22 cellular contexts compared by ENCODE assay signal in the genomic region with DNA sequence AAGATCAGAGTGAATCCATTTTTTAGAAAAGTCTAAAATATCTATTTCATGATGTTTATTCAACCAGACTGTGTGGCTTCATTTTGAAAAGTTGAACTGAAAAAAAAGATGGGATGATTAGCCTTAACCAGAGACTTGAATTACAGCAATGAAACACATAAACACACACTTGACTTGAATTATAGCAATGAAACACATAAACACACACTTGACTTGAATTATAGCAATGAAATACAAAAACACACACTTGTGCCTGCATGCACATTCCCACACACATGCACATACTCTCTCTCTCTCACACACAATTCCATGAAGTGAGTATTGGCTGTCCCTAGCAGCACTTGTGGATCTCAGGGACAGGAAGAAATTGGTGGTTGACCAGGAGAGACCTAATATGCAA.
"Had no signal": no experiment of that assay in that cellular context is flagged by ENCODE, and none has a peak within 500 bp of the region (broad histone marks: within the 10 kb centered on the region; RNA-seq: fewer than 3 reads in every experiment).

No MANE protein-coding gene starts in this region.

- H3K4me3 Mint-ChIP-seq: effector memory CD8-positive, alpha-beta T cell; immature natural killer cell; natural killer cell treated with Interleukin-12 subunit alpha and Interleukin-12 subunit beta and Interleukin-15 and Interleukin-18, amount 100 ng/mL, for 72 hours; stimulated activated memory B cell treated with anti-CD40 and anti-IgM and Interleukin-4, amounts not matched to agents 10 μg/mL and 1 μg/mL and 100 μg/mL, for 72 hours; stimulated activated naive CD8-positive, alpha-beta T cell treated with anti-CD3 and anti-CD28 coated beads, Interleukin-15, Interleukin-2, amounts not matched to agents 100 ng/mL and 50 ng/mL, for 24 hours had no signal

- H3K4me1 ChIP-seq: esophagus muscularis mucosa, gastrocnemius medialis, parathyroid adenoma, psoas muscle, right lobe of liver, testis, upper lobe of right lung had no signal

- H3K4me1 Mint-ChIP-seq: immature natural killer cell; stimulated activated memory B cell treated with anti-CD40 and anti-IgM and Interleukin-4, amounts not matched to agents 10 μg/mL and 1 μg/mL and 100 μg/mL, for 72 hours had no signal

- H3K27me3 ChIP-seq: esophagus muscularis mucosa, gastrocnemius medialis, right lobe of liver, testis, tibial nerve, upper lobe of right lung had no signal

- H3K27ac Mint-ChIP-seq: effector memory CD8-positive, alpha-beta T cell; immature natural killer cell; natural killer cell treated with Interleukin-12 subunit alpha and Interleukin-12 subunit beta and Interleukin-15 and Interleukin-18, amount 100 ng/mL, for 72 hours; stimulated activated memory B cell treated with anti-CD40 and anti-IgM and Interleukin-4, amounts not matched to agents 10 μg/mL and 1 μg/mL and 100 μg/mL, for 72 hours; stimulated activated naive CD8-positive, alpha-beta T cell treated with anti-CD3 and anti-CD28 coated beads, Interleukin-15, Interleukin-2, amounts not matched to agents 100 ng/mL and 50 ng/mL, for 24 hours had no signal

- ATAC-seq: effector memory CD8-positive, alpha-beta T cell; gastrocnemius medialis; left cardiac atrium; left ventricle myocardium superior; natural killer cell treated with Interleukin-12 subunit alpha and Interleukin-12 subunit beta and Interleukin-15 and Interleukin-18, amount 100 ng/mL, for 72 hours; psoas muscle; right lobe of liver; stimulated activated memory B cell treated with anti-CD40 and anti-IgM and Interleukin-4, amounts not matched to agents 10 μg/mL and 1 μg/mL and 100 μg/mL, for 72 hours; upper lobe of right lung had no signal

- H3K36me3 ChIP-seq: esophagus muscularis mucosa, gastrocnemius medialis, right lobe of liver, tibial nerve, upper lobe of right lung had no signal

- H3K9me3 Mint-ChIP-seq: effector memory CD8-positive, alpha-beta T cell; natural killer cell treated with Interleukin-12 subunit alpha and Interleukin-12 subunit beta and Interleukin-15 and Interleukin-18, amount 100 ng/mL, for 72 hours; stimulated activated memory B cell treated with anti-CD40 and anti-IgM and Interleukin-4, amounts not matched to agents 10 μg/mL and 1 μg/mL and 100 μg/mL, for 72 hours; stimulated activated naive CD8-positive, alpha-beta T cell treated with anti-CD3 and anti-CD28 coated beads, Interleukin-15, Interleukin-2, amounts not matched to agents 100 ng/mL and 50 ng/mL, for 24 hours had no signal

- H3K36me3 Mint-ChIP-seq: immature natural killer cell; natural killer cell treated with Interleukin-12 subunit alpha and Interleukin-12 subunit beta and Interleukin-15 and Interleukin-18, amount 100 ng/mL, for 72 hours; stimulated activated memory B cell treated with anti-CD40 and anti-IgM and Interleukin-4, amounts not matched to agents 10 μg/mL and 1 μg/mL and 100 μg/mL, for 72 hours had no signal

- H3K27me3 Mint-ChIP-seq: natural killer cell treated with Interleukin-12 subunit alpha and Interleukin-12 subunit beta and Interleukin-15 and Interleukin-18, amount 100 ng/mL, for 72 hours had no signal

- H3K9me3 ChIP-seq: esophagus muscularis mucosa, gastrocnemius medialis, psoas muscle, right lobe of liver, testis, tibial nerve, upper lobe of right lung had no signal

- H3K9ac ChIP-seq: parathyroid adenoma had no signal

- H3K4me3 ChIP-seq: esophagus muscularis mucosa, gastrocnemius medialis, lung, psoas muscle, right lobe of liver, testis, tibial nerve, upper lobe of right lung had no signal

- DNase-seq: effector memory CD8-positive, alpha-beta T cell; gastrocnemius medialis; glutamatergic neuron; immature natural killer cell; kidney; left cardiac atrium; left ventricle myocardium superior; midbrain; psoas muscle; retina; right lobe of liver; stimulated activated CD4-positive, alpha-beta T cell treated with anti-CD3 and anti-CD28 coated beads, Interleukin-4, amount 100 ng/mL, for 1 hour; testis; upper lobe of right lung had no signal

- H3K27ac ChIP-seq: epithelial cell of prostate, esophagus muscularis mucosa, gastrocnemius medialis, parathyroid adenoma, psoas muscle, right lobe of liver, testis, tibial nerve, upper lobe of right lung had no signal

- H3K79me2 ChIP-seq: parathyroid adenoma had no signal
